ENCODE assay signal across 21 cellular contexts in genomic region chr14:37417833-37418232, GRCh38.
A peak's percentile ranks its signal among the peaks of the same experiment; 100 is the strongest.
DNase-seq lines count a peak whose midpoint lies in the region; FAIRE-seq and TF ChIP-seq lines count a peak whose summit lies in the region.
"Had no signal": no experiment of that assay in that cellular context is flagged by ENCODE, and none has a peak within 500 bp of the region (broad histone marks: within the 10 kb centered on the region; RNA-seq: fewer than 3 reads in every experiment).

No MANE protein-coding gene starts in this region.

- H4K20me1 ChIP-seq in astrocyte (ENCODE audit: insufficient read depth, low read length): no peaks in the 10 kb centered on the region
- H4K20me1 ChIP-seq: BLaER1 had no signal

- BruUV-seq in MCF 10A (replicated peaks; lab: Mats Ljungman, UMichigan): no TSS peak

- TF ChIP-seq CTCF in 22Rv1 (IDR thresholded peaks at IDR 0.05): no peak
- no peak for TF ChIP-seq CTCF in LNCaP clone FGC (IDR thresholded peaks at IDR 0.05; ENCODE audit: control insufficient read depth, extremely low read depth, insufficient read depth)
- TF ChIP-seq CTCF in astrocyte (IDR thresholded peaks at IDR 0.05; ENCODE audit: insufficient read depth, low read depth, low read length): no peak
- no peak for TF ChIP-seq CTCF in prostate gland (IDR thresholded peaks at IDR 0.05)
- TF ChIP-seq CTCF in MCF 10A (IDR thresholded peaks at IDR 0.05; ENCODE audit: unreplicated experiment): no peak

- intact Hi-C loops in prostate gland (cut with DNase I): no loop called here
- intact Hi-C loops in MCF 10A (cut with micrococcal nuclease): no loop called here

- H3K4me3 ChIP-seq in LNCaP clone FGC (ENCODE audit: low read depth, low read length) (no peak overlapping the region), astrocyte (ENCODE audit: insufficient read depth, low read depth, low read length) (no peak overlapping the region), prostate gland (no peak overlapping the region)
- H3K4me3 ChIP-seq: BLaER1 had no signal

- H3K9me3 Mint-ChIP-seq in astrocyte (ENCODE audit: unreplicated experiment) (no peaks in the 10 kb centered on the region), MCF 10A (ENCODE audit: unreplicated experiment) (no peaks in the 10 kb centered on the region)
- H3K9me3 Mint-ChIP-seq: HFFc6 had no signal

- H3K36me3 Mint-ChIP-seq in astrocyte (ENCODE audit: low read depth, unreplicated experiment) (no peaks in the 10 kb centered on the region), MCF 10A (ENCODE audit: insufficient read depth, unreplicated experiment) (no peaks in the 10 kb centered on the region)
- H3K36me3 Mint-ChIP-seq: CD14-positive monocyte; CD4-positive, alpha-beta memory T cell had no signal

- TF ChIP-seq POLR2A in prostate gland (IDR thresholded peaks at IDR 0.05): no peak

- H3K9me3 ChIP-seq in astrocyte (ENCODE audit: insufficient read depth, low read depth, low read length) (no peaks in the 10 kb centered on the region), prostate gland (no peaks in the 10 kb centered on the region)
- H3K9me3 ChIP-seq: BLaER1 had no signal

- H3K27ac Mint-ChIP-seq in astrocyte (ENCODE audit: unreplicated experiment) (no peak overlapping the region), MCF 10A (ENCODE audit: low read depth, unreplicated experiment) (no peak overlapping the region)
- H3K27ac Mint-ChIP-seq: CD14-positive monocyte; CD4-positive, alpha-beta memory T cell; HFFc6 had no signal

- CTCF ChIA-PET in MCF 10A (lab: Yijun Ruan, JAX): interaction anchor here (0.6 kb wide), 1 partner anchor 28 kb away, joined by 5 read pairs; no protein-coding TSS in a partner anchor

- H3K4me1 Mint-ChIP-seq in astrocyte (ENCODE audit: low read depth, unreplicated experiment): no peaks in the 10 kb centered on the region
- no peaks in the 10 kb centered on the region for H3K4me1 Mint-ChIP-seq in MCF 10A (ENCODE audit: insufficient read depth, unreplicated experiment)
- H3K4me1 Mint-ChIP-seq: CD14-positive monocyte; CD4-positive, alpha-beta memory T cell had no signal

- 11% methylated on average over 1 of the region's 1 CpG for WGBS in prostate gland

- DNase-seq in LNCaP clone FGC (ENCODE audit: low read depth) (peak; percentile 98), astrocyte (ENCODE audit: low read depth) (no peak), prostate gland (ENCODE audit: low spot score) (no peak), MCF 10A (ENCODE audit: unreplicated experiment) (no peak)
- DNase-seq in stimulated activated CD4-positive, alpha-beta T cell treated with anti-CD3 and anti-CD28 coated beads, Interleukin-12 subunit alpha, Interleukin-12 subunit beta, amount 100 ng/mL, for 4 hours: no peak
- DNase-seq: AML-193; CD4-positive, alpha-beta memory T cell; DMS153; DMS79; GDM1; GOT3; H7; HFFc6; IMR-90 had no signal

- no peak overlapping the region for H2AFZ ChIP-seq in astrocyte (ENCODE audit: low read depth, low read length)

- no peaks in the 10 kb centered on the region for H3K79me2 ChIP-seq in astrocyte (ENCODE audit: insufficient read depth, low read length)

- H3K27me3 Mint-ChIP-seq in astrocyte (ENCODE audit: low read depth, unreplicated experiment) (no peaks in the 10 kb centered on the region), MCF 10A (ENCODE audit: insufficient read depth, unreplicated experiment) (no peaks in the 10 kb centered on the region)
- H3K27me3 Mint-ChIP-seq: CD4-positive, alpha-beta memory T cell had no signal

- POLR2A ChIA-PET in MCF 10A (lab: Yijun Ruan, JAX): no interaction called here

- FAIRE-seq in astrocyte (lab: Jason Lieb, UNC): peak; percentile 29
- FAIRE-seq: A204.1, GM12892, GM18507 had no signal

- H3K36me3 ChIP-seq in astrocyte (ENCODE audit: insufficient read depth, low read length): no peaks in the 10 kb centered on the region
- H3K36me3 ChIP-seq in prostate gland: no peaks in the 10 kb centered on the region
- H3K36me3 ChIP-seq: BLaER1 had no signal

- H3K27ac ChIP-seq in 22Rv1 (peak overlapping the region; percentile 53), astrocyte (ENCODE audit: low read depth, low read length) (no peak overlapping the region), prostate gland (peak overlapping the region; percentile 61 to 74)
- H3K27ac ChIP-seq: BLaER1, HL-60 had no signal

- H3K27me3 ChIP-seq in astrocyte (ENCODE audit: insufficient read depth, low read length) (no peaks in the 10 kb centered on the region), prostate gland (replicated peaks; ENCODE audit: insufficient read depth) (no peaks in the 10 kb centered on the region)
- H3K27me3 ChIP-seq: BLaER1 had no signal

- no peak overlapping the region for H3K4me3 Mint-ChIP-seq in astrocyte (ENCODE audit: unreplicated experiment)
- H3K4me3 Mint-ChIP-seq in MCF 10A (ENCODE audit: unreplicated experiment): no peak overlapping the region
- H3K4me3 Mint-ChIP-seq: CD14-positive monocyte; CD4-positive, alpha-beta memory T cell; HFFc6 had no signal

- H3K4me2 ChIP-seq in astrocyte (ENCODE audit: low read length): no peak overlapping the region
- H3K4me2 ChIP-seq: BLaER1 had no signal

- no peak overlapping the region for H3K9ac ChIP-seq in astrocyte (ENCODE audit: low read length)
- H3K9ac ChIP-seq: BLaER1 had no signal

- H3K4me1 ChIP-seq in astrocyte (ENCODE audit: insufficient read depth, low read length) (no peaks in the 10 kb centered on the region), prostate gland (replicated peaks) (peaks cover 2% of the 10 kb centered on the region)
- H3K4me1 ChIP-seq: BLaER1 had no signal
